37 cellular contexts compared by ENCODE assay signal in the genomic region with DNA sequence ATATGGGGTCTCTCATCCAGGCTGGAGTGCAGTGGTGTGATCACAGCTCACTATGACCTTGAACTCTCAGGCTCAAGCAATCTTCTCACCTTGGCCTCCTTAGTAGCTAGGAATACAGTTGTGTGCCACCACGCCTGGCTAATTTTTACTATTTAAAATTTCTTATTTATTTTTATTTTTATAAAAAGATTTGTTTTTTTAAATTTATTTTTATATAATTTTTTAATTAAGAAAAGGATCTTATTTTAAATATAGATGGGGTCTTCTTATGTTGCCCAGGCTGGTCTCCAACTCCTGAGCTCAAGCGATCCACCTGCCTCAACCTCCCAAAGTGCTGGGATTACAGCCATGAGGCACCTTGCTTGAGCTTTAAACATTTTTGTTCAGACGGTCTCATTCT.
"Had no signal": no experiment of that assay in that cellular context is flagged by ENCODE, and none has a peak within 500 bp of the region (broad histone marks: within the 10 kb centered on the region; RNA-seq: fewer than 3 reads in every experiment).

No MANE protein-coding gene starts in this region.

- H3K27ac Mint-ChIP-seq: activated naive CD4-positive, alpha-beta T cell treated with anti-CD3 and anti-CD28 coated beads for 36 hours; activated naive CD4-positive, alpha-beta T cell treated with anti-CD3 and anti-CD28 coated beads, Interleukin-2, amount 10 ng/mL, durations not matched to agents 7 days and 5 days; activated naive CD4-positive, alpha-beta T cell treated with anti-CD3 and anti-CD28 coated beads, Interleukin-2, amount 50 U/mL, for 24 hours; activated naive CD4-positive, alpha-beta T cell treated with anti-CD3 and anti-CD28 coated beads, Interleukin-2, amount 50 U/mL, for 72 hours; activated naive CD8-positive, alpha-beta T cell; activated naive CD8-positive, alpha-beta T cell treated with anti-CD3 and anti-CD28 coated beads for 36 hours; activated naive CD8-positive, alpha-beta T cell treated with anti-CD3 and anti-CD28 coated beads, Interleukin-2, amount 10 ng/mL, durations not matched to agents 7 days and 5 days; activated naive CD8-positive, alpha-beta T cell treated with anti-CD3 and anti-CD28 coated beads, Interleukin-2, amount 50 U/mL, for 24 hours; activated T-cell treated with anti-CD3 and anti-CD28 coated beads, Interleukin-2, amount 50 U/mL, for 24 hours; activated T-cell treated with anti-CD3 and anti-CD28 coated beads, Interleukin-2, amount 50 U/mL, for 72 hours; activated T-helper 1 cell treated with anti-CD3 and anti-CD28 coated beads, Interleukin-12 subunit alpha, Interleukin-12 subunit beta, Interleukin-2, Interleukin-4 antibody, amounts not matched to agents 30 ng/mL and 10 ng/mL and 1 ng/mL, durations not matched to agents 14 hours and 24 hours and 36 hours; activated T-helper 17 cell treated with anti-CD3 and anti-CD28 coated beads, Interleukin-2, amount 50 U/mL, for 72 hours; activated T-helper 2 cell treated with anti-CD3 and anti-CD28 coated beads, Interferon-gamma antibody, Interleukin-2, Interleukin-4, amounts not matched to agents 10 μg/mL and 5 μg/mL and 100 μg/mL, durations not matched to agents 14 hours and 24 hours and 36 hours; brain had no signal

- H3K4me3 Mint-ChIP-seq: activated naive CD4-positive, alpha-beta T cell treated with anti-CD3 and anti-CD28 coated beads for 36 hours; activated naive CD4-positive, alpha-beta T cell treated with anti-CD3 and anti-CD28 coated beads, Interleukin-2, amount 10 ng/mL, durations not matched to agents 7 days and 5 days; activated naive CD4-positive, alpha-beta T cell treated with anti-CD3 and anti-CD28 coated beads, Interleukin-2, amount 50 U/mL, for 24 hours; activated naive CD8-positive, alpha-beta T cell; activated naive CD8-positive, alpha-beta T cell treated with anti-CD3 and anti-CD28 coated beads for 36 hours; activated naive CD8-positive, alpha-beta T cell treated with anti-CD3 and anti-CD28 coated beads, Interleukin-2, amount 10 ng/mL, durations not matched to agents 7 days and 5 days; activated naive CD8-positive, alpha-beta T cell treated with anti-CD3 and anti-CD28 coated beads, Interleukin-2, amount 50 U/mL, for 24 hours; activated T-cell treated with anti-CD3 and anti-CD28 coated beads, Interleukin-2, amount 50 U/mL, for 24 hours; activated T-cell treated with anti-CD3 and anti-CD28 coated beads, Interleukin-2, amount 50 U/mL, for 4 hours; activated T-cell treated with anti-CD3 and anti-CD28 coated beads, Interleukin-2, amount 50 U/mL, for 72 hours; activated T-helper 1 cell treated with anti-CD3 and anti-CD28 coated beads, Interleukin-12 subunit alpha, Interleukin-12 subunit beta, Interleukin-2, Interleukin-4 antibody, amounts not matched to agents 30 ng/mL and 10 ng/mL and 1 ng/mL, durations not matched to agents 14 hours and 24 hours and 36 hours; activated T-helper 17 cell treated with anti-CD3 and anti-CD28 coated beads, Interleukin-2, amount 50 U/mL, for 72 hours; central memory CD8-positive, alpha-beta T cell had no signal

- H3K27me3 Mint-ChIP-seq: activated naive CD4-positive, alpha-beta T cell treated with anti-CD3 and anti-CD28 coated beads, Interleukin-2, amount 50 U/mL, for 24 hours; activated naive CD8-positive, alpha-beta T cell; activated naive CD8-positive, alpha-beta T cell treated with anti-CD3 and anti-CD28 coated beads for 36 hours; activated naive CD8-positive, alpha-beta T cell treated with anti-CD3 and anti-CD28 coated beads, Interleukin-2, amount 10 ng/mL, durations not matched to agents 7 days and 5 days; activated naive CD8-positive, alpha-beta T cell treated with anti-CD3 and anti-CD28 coated beads, Interleukin-2, amount 50 U/mL, for 24 hours; activated T-cell treated with anti-CD3 and anti-CD28 coated beads, Interleukin-2, amount 50 U/mL, for 24 hours; activated T-helper 17 cell treated with anti-CD3 and anti-CD28 coated beads, Interleukin-2, amount 50 U/mL, for 72 hours had no signal

- H3K36me3 Mint-ChIP-seq: brain had no signal

- ATAC-seq: activated naive CD4-positive, alpha-beta T cell treated with anti-CD3 and anti-CD28 coated beads, Interleukin-2, amount 50 U/mL, for 72 hours; activated naive CD8-positive, alpha-beta T cell treated with anti-CD3 and anti-CD28 coated beads, Interleukin-2, amount 50 U/mL, for 24 hours; activated T-cell treated with anti-CD3 and anti-CD28 coated beads, Interleukin-2, amount 50 U/mL, for 4 hours; activated T-cell treated with anti-CD3 and anti-CD28 coated beads, Interleukin-2, amount 50 U/mL, for 72 hours; activated T-helper 17 cell treated with anti-CD3 and anti-CD28 coated beads, Interleukin-2, amount 50 U/mL, for 72 hours; body of pancreas had no signal

- H3K9me3 ChIP-seq: adrenal gland, ascending aorta, body of pancreas, breast epithelium had no signal

- H3K36me3 ChIP-seq: adrenal gland, ascending aorta, brain microvascular endothelial cell, breast epithelium, cardiac muscle cell had no signal

- H3K4me3 ChIP-seq: adrenal gland, ascending aorta, body of pancreas, breast epithelium, cardiac muscle cell had no signal

- H3K9me3 Mint-ChIP-seq: activated naive CD4-positive, alpha-beta T cell treated with anti-CD3 and anti-CD28 coated beads, Interleukin-2, amount 50 U/mL, for 24 hours; activated naive CD4-positive, alpha-beta T cell treated with anti-CD3 and anti-CD28 coated beads, Interleukin-2, amount 50 U/mL, for 72 hours; activated naive CD8-positive, alpha-beta T cell treated with anti-CD3 and anti-CD28 coated beads, Interleukin-2, amount 10 ng/mL, durations not matched to agents 7 days and 5 days; activated T-cell treated with anti-CD3 and anti-CD28 coated beads, Interleukin-2, amount 50 U/mL, for 4 hours; activated T-helper 17 cell treated with anti-CD3 and anti-CD28 coated beads, Interleukin-2, amount 50 U/mL, for 72 hours; central memory CD8-positive, alpha-beta T cell had no signal

- H3K27me3 ChIP-seq: adrenal gland, ascending aorta, body of pancreas, brain microvascular endothelial cell, breast epithelium, cardiac muscle cell had no signal

- H3K27ac ChIP-seq: adrenal gland, ascending aorta, body of pancreas, brain microvascular endothelial cell, breast epithelium, cardiac muscle cell had no signal

- DNase-seq: activated effector memory CD4-positive, alpha-beta T cell treated with anti-CD3 and anti-CD28 coated beads, Interleukin-2, amount 50 U/mL, for 16 hours; activated effector memory CD4-positive, alpha-beta T cell treated with Interleukin-2 at 50 U/mL for 16 hours; activated gamma-delta T cell; activated gamma-delta T cell treated with Interleukin-2 at 50 U/mL for 16 hours; activated naive CD4-positive, alpha-beta T cell; activated naive CD4-positive, alpha-beta T cell treated with anti-CD3 and anti-CD28 coated beads for 36 hours; activated naive CD4-positive, alpha-beta T cell treated with anti-CD3 and anti-CD28 coated beads, Interleukin-2, amount 10 ng/mL, durations not matched to agents 7 days and 5 days; activated naive CD4-positive, alpha-beta T cell treated with anti-CD3 and anti-CD28 coated beads, Interleukin-2, amount 50 U/mL, for 16 hours; activated naive CD4-positive, alpha-beta T cell treated with Interleukin-2 at 50 U/mL for 16 hours; activated naive CD8-positive, alpha-beta T cell treated with anti-CD3 and anti-CD28 coated beads for 36 hours; activated naive CD8-positive, alpha-beta T cell treated with anti-CD3 and anti-CD28 coated beads, Interleukin-2, amount 10 ng/mL, durations not matched to agents 7 days and 5 days; activated naive CD8-positive, alpha-beta T cell treated with anti-CD3 and anti-CD28 coated beads, Interleukin-2, amount 50 U/mL, for 24 hours; activated T-cell treated with anti-CD3 and anti-CD28 coated beads, Interleukin-2, amount 50 U/mL, for 24 hours; activated T-cell treated with anti-CD3 and anti-CD28 coated beads, Interleukin-2, amount 50 U/mL, for 4 hours; activated T-cell treated with anti-CD3 and anti-CD28 coated beads, Interleukin-2, amount 50 U/mL, for 48 hours; activated T-cell treated with anti-CD3 and anti-CD28 coated beads, Interleukin-2, amount 50 U/mL, for 72 hours; adrenal gland; amniotic stem cell; amygdala; anterior cingulate cortex; aorta; body of pancreas; brain microvascular endothelial cell; caudate nucleus; central memory CD4-positive, alpha-beta T cell; cerebellar nuclear complex had no signal
